In the genomic region with DNA sequence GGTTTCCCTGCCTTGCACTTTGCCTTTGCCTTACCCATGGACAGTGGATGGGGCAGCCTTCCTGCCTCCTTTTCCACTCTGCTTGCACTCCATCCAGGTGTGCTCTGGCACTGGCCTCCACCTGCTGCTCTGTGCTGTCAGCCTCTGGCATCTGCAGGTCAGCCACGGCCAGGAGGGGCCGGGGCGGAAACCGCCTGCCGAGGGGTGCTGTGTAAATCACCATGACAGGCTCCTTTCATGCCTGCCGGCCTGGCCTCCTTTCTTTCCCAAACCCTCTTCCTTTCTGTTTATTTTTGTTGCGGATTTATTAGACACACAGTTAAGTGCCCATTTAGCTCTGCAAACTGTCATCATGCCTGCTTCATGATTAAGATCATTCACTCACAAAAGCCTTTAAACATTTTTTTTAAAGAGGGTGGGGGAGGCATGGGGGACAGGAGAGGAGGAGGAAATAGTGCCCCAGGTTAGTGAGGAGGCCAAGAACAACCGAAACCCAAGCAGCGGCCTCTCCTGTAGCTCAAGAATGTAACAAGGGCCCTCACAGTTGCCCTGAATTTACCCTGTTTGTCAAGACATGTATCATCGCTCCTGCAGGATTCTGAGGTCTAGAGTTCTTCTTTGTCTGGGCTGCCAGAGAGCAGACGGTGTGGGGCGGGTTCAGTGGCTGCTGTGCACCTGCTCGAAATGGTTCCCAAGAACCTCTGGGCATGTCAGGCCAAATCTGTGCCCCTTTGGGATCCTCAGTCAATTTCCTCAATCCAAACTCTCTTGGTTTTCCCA, we compare ENCODE assay signal across 15 cellular contexts.
DNase-seq lines count a peak whose midpoint lies in the region; ATAC-seq, FAIRE-seq and TF ChIP-seq lines count a peak whose summit lies in the region.
"Had no signal": no experiment of that assay in that cellular context is flagged by ENCODE, and none has a peak within 500 bp of the region (broad histone marks: within the 10 kb centered on the region; RNA-seq: fewer than 3 reads in every experiment).

No MANE protein-coding gene starts in this region.

- H4K8ac ChIP-seq in H9 (replicated peaks; ENCODE audit: insufficient read length, low read depth, low read length): no peak overlapping the region

- no peak overlapping the region for H3K4ac ChIP-seq in H9 (ENCODE audit: low read depth, low read length)

- H2BK15ac ChIP-seq in H9 (ENCODE audit: low read depth, low read length): no peak overlapping the region

- FAIRE-seq in pancreas (lab: Jason Lieb, UNC): no peak

- no peak overlapping the region for H3K14ac ChIP-seq in H9 (ENCODE audit: insufficient read depth, low read length)

- H3K56ac ChIP-seq in H9 (ENCODE audit: insufficient read length, low read depth, low read length): no peak overlapping the region

- H3K9me3 ChIP-seq in body of pancreas: no peaks in the 10 kb centered on the region
- H3K9me3 ChIP-seq in pancreas: no peaks in the 10 kb centered on the region
- no peaks in the 10 kb centered on the region for H3K9me3 ChIP-seq in H9 (ENCODE audit: control insufficient read depth, low read depth, low read length)

- H2BK20ac ChIP-seq in H9 (ENCODE audit: low read depth, low read length, poor library complexity, severe bottlenecking): no peak overlapping the region

- H2BK120ac ChIP-seq in H9 (ENCODE audit: low read depth, low read length, poor library complexity, severe bottlenecking): no peak overlapping the region

- H3K36me3 ChIP-seq in body of pancreas (replicated peaks in 1 of 2; ENCODE audit: insufficient read depth in 1 of 2, low read depth in 2 of 2) (no peaks in the 10 kb centered on the region), pancreas (no peaks in the 10 kb centered on the region)

- DNase-seq in DMS53 treated with DMSO at 0.1 percent for 48 hours (lab: John Stamatoyannopoulos, UW; ENCODE audit: unreplicated experiment) (peak; percentile 82), NCI-H187 treated with DMSO at 0.1 percent for 48 hours (lab: John Stamatoyannopoulos, UW) (peak; percentile 57), body of pancreas (peak in 2 of 4 donors; percentile 30 to 37), pancreas (peak in 3 of 6 donors; percentile 30 to 75 (median 50)), KG1 (lab: John Stamatoyannopoulos, UW) (no peak), H9 (no peak), HFFc6 (no peak)
- DNase-seq: activated CD4-positive, alpha-beta T cell treated with anti-CD3 and anti-CD28 coated beads, Interleukin-2, amount 50 U/mL, for 4 hours; anterior cingulate cortex; NCI-H524 treated with DMSO at 0.1 percent for 48 hours; RPMI8226; substantia nigra had no signal

- no peaks in the 10 kb centered on the region for H3K23me2 ChIP-seq in H9 (ENCODE audit: insufficient read length, low read depth, low read length, poor library complexity, severe bottlenecking)

- intact Hi-C loops in body of pancreas (cut with DNase I): no loop called here
- intact Hi-C loops in pancreas (cut with DNase I): no loop called here

- no peak overlapping the region for H2BK12ac ChIP-seq in H9 (ENCODE audit: insufficient read length, low read depth, low read length)

- no peak overlapping the region for H3K4me3 ChIP-seq in body of pancreas
- H3K4me3 ChIP-seq in pancreas: no peak overlapping the region

- TF ChIP-seq CTCF in body of pancreas (IDR thresholded peaks at IDR 0.05) (no peak), pancreas (IDR thresholded peaks at IDR 0.05) (no peak), H9 (conservative IDR thresholded peaks at IDR 0.05) (no peak), HFFc6 (IDR thresholded peaks at IDR 0.05) (no peak)

- TF ChIP-seq POLR2A in body of pancreas (IDR thresholded peaks at IDR 0.05): no peak

- no peak overlapping the region for H3T11ph ChIP-seq in H9 (ENCODE audit: low read length)

- ATAC-seq in body of pancreas (peak; percentile 50), pancreas (peak; percentile 62 to 74 (median 68)), HG02678 (IDR thresholded peaks at IDR 0.05; ENCODE audit: unreplicated experiment) (no peak)

- H4K91ac ChIP-seq in H9 (ENCODE audit: insufficient read length, low read depth, low read length): no peak overlapping the region

- H3K27ac ChIP-seq in body of pancreas (peak overlapping the region in 2 of 4 donors; percentile 10 to 16), pancreas (no peak overlapping the region), H9 (ENCODE audit: insufficient read length, low read depth, low read length) (no peak overlapping the region)

- no peak overlapping the region for H4K5ac ChIP-seq in H9 (ENCODE audit: insufficient read length, low read depth, low read length)

- no peak overlapping the region for H3K9ac ChIP-seq in H9 (ENCODE audit: extremely low read depth, insufficient read length, low read length)

- no peak overlapping the region for H3K18ac ChIP-seq in H9 (ENCODE audit: insufficient read length, low read depth, low read length)

- no peak overlapping the region for H3K4me3 Mint-ChIP-seq in H9
- no peak overlapping the region for H3K4me3 Mint-ChIP-seq in HFFc6
- H3K4me3 Mint-ChIP-seq: dendritic cell treated with granulocyte-macrophage colony-stimulating factor and Interleukin-4, amounts not matched to agents 40 ng/mL and 50 ng/mL, for 4 days; memory B cell had no signal

- H3K4me1 Mint-ChIP-seq in H9: peaks cover 27 to 31% of the 10 kb centered on the region in 2 experiments
- no peaks in the 10 kb centered on the region for H3K4me1 Mint-ChIP-seq in HFFc6 (ENCODE audit: low read depth)
- H3K4me1 Mint-ChIP-seq: memory B cell had no signal

- H2AFZ ChIP-seq in H9 (ENCODE audit: low read length): no peak overlapping the region

- no peak overlapping the region for H2AK5ac ChIP-seq in H9 (ENCODE audit: insufficient read length, low read length)

- no peaks in the 10 kb centered on the region for H3K79me1 ChIP-seq in H9 (ENCODE audit: insufficient read depth, low read depth, low read length, poor library complexity, severe bottlenecking)

- H3K27me3 ChIP-seq in body of pancreas (no peaks in the 10 kb centered on the region), pancreas (peaks cover 0 to 3% (median 0%) of the 10 kb centered on the region in 4 donors), H9 (ENCODE audit: insufficient read depth, low read length) (no peaks in the 10 kb centered on the region)

- no peak overlapping the region for H3K27ac Mint-ChIP-seq in H9
- H3K27ac Mint-ChIP-seq in HFFc6: no peak overlapping the region
- H3K27ac Mint-ChIP-seq: dendritic cell treated with granulocyte-macrophage colony-stimulating factor and Interleukin-4, amounts not matched to agents 40 ng/mL and 50 ng/mL, for 4 days; memory B cell had no signal

- peaks cover 30% of the 10 kb centered on the region for H3K4me1 ChIP-seq in body of pancreas
- H3K4me1 ChIP-seq in pancreas: no peaks in the 10 kb centered on the region
- H3K4me1 ChIP-seq in H9 (ENCODE audit: insufficient read depth, low read length): peaks cover 4% of the 10 kb centered on the region; the same call in 1 of the 2 replicates

- no peak overlapping the region for H3K23ac ChIP-seq in H9 (ENCODE audit: insufficient read length, low read depth, low read length)

- 49 to 57% methylated on average over 10 to 13 of the region's 13 CpGs for WGBS in body of pancreas, 2 donors
- 62 to 64% methylated on average over 13 of the region's 13 CpGs for WGBS in pancreas, 2 donors
- WGBS in H9 (ENCODE audit: extremely low coverage, insufficient read length, low lambda C conversion rate): no CpG with 5 or more reads among the region's 13 CpGs

- H2BK5ac ChIP-seq in H9 (ENCODE audit: insufficient read length, low read length): no peak overlapping the region

- no peak overlapping the region for H3K4me2 ChIP-seq in H9 (ENCODE audit: insufficient read depth, insufficient read length, low read length)

- H3K79me2 ChIP-seq in H9 (ENCODE audit: insufficient read depth, low read length): no peaks in the 10 kb centered on the region

- H3K27me3 Mint-ChIP-seq in H9 (ENCODE audit: low read depth) (peaks cover 5% of the 10 kb centered on the region), HFFc6 (ENCODE audit: insufficient read depth) (peaks cover 11% of the 10 kb centered on the region)
- H3K27me3 Mint-ChIP-seq: dendritic cell treated with granulocyte-macrophage colony-stimulating factor and Interleukin-4, amounts not matched to agents 40 ng/mL and 50 ng/mL, for 4 days had no signal

- H3K9me3 Mint-ChIP-seq in H9 (peaks cover 8 to 14% of the 10 kb centered on the region in 2 experiments; a peak in 4 of 5 replicates), HFFc6 (no peaks in the 10 kb centered on the region; the same call in 1 of the 2 replicates)
- H3K9me3 Mint-ChIP-seq: dendritic cell treated with granulocyte-macrophage colony-stimulating factor and Interleukin-4, amounts not matched to agents 40 ng/mL and 50 ng/mL, for 4 days; memory B cell had no signal

- H4K20me1 ChIP-seq in H9 (ENCODE audit: control insufficient read depth, insufficient read depth, insufficient read length): no peaks in the 10 kb centered on the region

- H3K36me3 Mint-ChIP-seq in H9 (ENCODE audit: insufficient read depth in 1 of 3, low read depth in 3 of 3) (peaks cover 0 to 8% (median 4%) of the 10 kb centered on the region in 3 experiments; a peak in 3 of 7 replicates), HFFc6 (ENCODE audit: low read depth) (no peaks in the 10 kb centered on the region)
- H3K36me3 Mint-ChIP-seq: memory B cell had no signal

Comparison
In these comparisons a context has a peak if more than half of its experiments do, and no peak if none do; other contexts are left out.
1. DNase-seq: peak in DMS53 treated with DMSO at 0.1 percent for 48 hours (single experiment) and NCI-H187 treated with DMSO at 0.1 percent for 48 hours (single experiment); none in KG1 (single experiment), H9 (single experiment) and HFFc6 (single experiment).